1 cellular context compared by ENCODE assay signal in the genomic region with DNA sequence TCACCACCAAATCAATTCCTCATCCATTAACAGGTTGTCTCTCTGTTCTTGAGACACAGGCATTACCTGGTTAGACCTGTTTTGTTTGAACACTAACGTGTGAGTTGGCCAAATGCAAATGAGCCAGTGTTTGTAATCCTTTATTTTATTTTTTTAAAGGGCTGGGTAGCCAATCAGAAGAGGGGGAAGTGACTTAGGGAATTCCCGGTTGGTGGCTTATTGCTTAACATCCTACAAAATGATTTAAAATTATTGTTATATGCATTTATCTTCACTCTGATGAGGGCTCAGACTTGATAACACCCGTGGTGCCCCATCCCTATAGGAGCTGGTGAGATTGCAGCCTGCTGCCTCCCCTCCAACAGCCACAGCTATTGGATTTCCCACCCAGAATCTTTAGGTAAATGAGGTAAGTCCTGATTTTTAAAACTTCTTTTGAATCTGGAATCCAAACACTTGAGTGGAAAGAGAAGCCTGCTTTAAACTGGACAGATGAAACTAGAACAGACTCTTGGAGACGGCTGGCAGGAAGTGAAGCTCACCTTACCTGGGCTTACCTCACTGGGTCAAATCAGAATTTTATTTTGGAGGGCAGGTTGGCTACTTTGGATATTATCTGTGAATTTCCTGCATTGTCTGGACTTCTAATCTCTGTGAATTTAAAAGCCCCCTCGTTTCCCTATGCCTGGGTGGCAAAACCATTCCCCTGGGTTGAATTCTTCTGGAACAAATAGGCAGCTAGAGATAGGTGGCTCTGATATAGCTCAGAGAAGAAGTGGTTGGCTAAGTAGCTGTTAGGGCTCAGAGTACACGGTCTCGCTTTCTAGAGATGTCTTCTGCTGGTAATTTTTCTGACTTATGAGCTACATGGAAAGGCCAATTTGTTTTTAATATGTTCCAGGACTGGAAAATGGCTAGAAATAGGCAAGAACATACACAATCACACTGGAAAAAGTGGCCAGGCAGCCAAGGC.
TF ChIP-seq lines count a peak whose summit lies in the region.

A gene (plus strand): TSS at position 274 of the 973 bp plus-strand sequence. CDS start 21,538 bp downstream, outside the sequence.

TF ChIP-seq in IMR-90, 13 proteins besides CTCF, POLR2A, EP300 and RAD21:
- TF ChIP-seq MXI1 (IDR thresholded peaks at IDR 0.05; ENCODE audit: borderline replicate concordance, low read depth, low read length) (no peak), CEBPB (IDR thresholded peaks at IDR 0.05; ENCODE audit: low read depth, low read length) (no peak), RCOR1 (IDR thresholded peaks at IDR 0.05; ENCODE audit: insufficient replicate concordance, low read length) (no peak), MAFK (IDR thresholded peaks at IDR 0.05; ENCODE audit: low read depth, low read length) (no peak), NFE2L2 (IDR thresholded peaks at IDR 0.05; ENCODE audit: low read depth, low read length) (no peak), FOS (IDR thresholded peaks at IDR 0.05; ENCODE audit: low read depth, low read length) (no peak), SMC3 (IDR thresholded peaks at IDR 0.05; ENCODE audit: low read depth, low read length) (no peak), CHD1 (IDR thresholded peaks at IDR 0.05; ENCODE audit: low read depth, low read length) (no peak), MAZ (IDR thresholded peaks at IDR 0.05; ENCODE audit: borderline replicate concordance, low read depth, low read length) (no peak), RFX5 (IDR thresholded peaks at IDR 0.05; ENCODE audit: low read depth, low read length) (no peak), BHLHE40 (IDR thresholded peaks at IDR 0.05; ENCODE audit: low read depth, low read length) (no peak)
- TF ChIP-seq, protein P1, sequence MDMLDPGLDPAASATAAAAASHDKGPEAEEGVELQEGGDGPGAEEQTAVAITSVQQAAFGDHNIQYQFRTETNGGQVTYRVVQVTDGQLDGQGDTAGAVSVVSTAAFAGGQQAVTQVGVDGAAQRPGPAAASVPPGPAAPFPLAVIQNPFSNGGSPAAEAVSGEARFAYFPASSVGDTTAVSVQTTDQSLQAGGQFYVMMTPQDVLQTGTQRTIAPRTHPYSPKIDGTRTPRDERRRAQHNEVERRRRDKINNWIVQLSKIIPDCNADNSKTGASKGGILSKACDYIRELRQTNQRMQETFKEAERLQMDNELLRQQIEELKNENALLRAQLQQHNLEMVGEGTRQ (IDR thresholded peaks at IDR 0.05; ENCODE audit: low read depth, low read length), result no peak
